17 cellular contexts compared by ENCODE assay signal in genomic region chr16:9112844-9113186, GRCh38. TPM values are rescaled to one million over a fixed set of nuclear protein-coding genes. Genes with fewer than 3 reads are reported as not detected.
DNase-seq lines count a peak whose midpoint lies in the region; ATAC-seq and TF ChIP-seq lines count a peak whose summit lies in the region.
"Had no signal": no experiment of that assay in that cellular context is flagged by ENCODE, and none has a peak within 500 bp of the region (broad histone marks: within the 10 kb centered on the region; RNA-seq: fewer than 3 reads in every experiment).

No MANE protein-coding gene starts in this region.

- H3K36me3 Mint-ChIP-seq in activated T-cell treated with anti-CD3 and anti-CD28 coated beads, Interleukin-2, amount 50 U/mL, for 24 hours (ENCODE audit: low read depth): peaks cover 99% of the 10 kb centered on the region
- H3K36me3 Mint-ChIP-seq in CD8-positive, alpha-beta T cell: peaks cover 86% of the 10 kb centered on the region
- peaks cover 100% of the 10 kb centered on the region for H3K36me3 Mint-ChIP-seq in activated T-helper 17 cell treated with anti-CD3 and anti-CD28 coated beads, Interleukin-2, amount 50 U/mL, for 72 hours (ENCODE audit: low read depth)

- H3K4me3 Mint-ChIP-seq in activated T-cell treated with anti-CD3 and anti-CD28 coated beads, Interleukin-2, amount 50 U/mL, for 24 hours: no peak overlapping the region
- no peak overlapping the region for H3K4me3 Mint-ChIP-seq in CD8-positive, alpha-beta T cell
- H3K4me3 Mint-ChIP-seq in activated T-helper 17 cell treated with anti-CD3 and anti-CD28 coated beads, Interleukin-2, amount 50 U/mL, for 72 hours: no peak overlapping the region

- H3K4me3 ChIP-seq in CD8-positive, alpha-beta T cell (ENCODE audit: low read depth, low read length): no peak overlapping the region
- H3K4me3 ChIP-seq in osteoblast (ENCODE audit: insufficient read depth, low read length): no peak overlapping the region
- H3K4me3 ChIP-seq: body of pancreas, pancreas, upper lobe of left lung had no signal

- no peak for TF ChIP-seq CTCF in CD8-positive, alpha-beta T cell (IDR thresholded peaks at IDR 0.05)
- no peak for TF ChIP-seq CTCF in osteoblast (IDR thresholded peaks at IDR 0.05; ENCODE audit: extremely low read depth, low read depth, low read length)

- peaks cover 72% of the 10 kb centered on the region for H3K4me1 ChIP-seq in CD8-positive, alpha-beta T cell (ENCODE audit: insufficient read depth, low read length)
- H3K4me1 ChIP-seq in osteoblast (ENCODE audit: insufficient read depth, low read length): peaks cover 45% of the 10 kb centered on the region

- POLR2A ChIA-PET in CD8-positive, alpha-beta T cell (lab: Charles Lee): interaction anchor here (0.6 to 1.6 kb wide), 2 partner anchors 10 to 63 kb away, joined by 5 read pairs; no protein-coding TSS in a partner anchor

- H4K20me1 ChIP-seq in osteoblast (ENCODE audit: insufficient read depth, low read length): peaks cover 97% of the 10 kb centered on the region

- intact Hi-C loops in CD8-positive, alpha-beta T cell (cut with DNase I, micrococcal nuclease): loop anchor here in 1 of 2 experiments (2.0 kb wide), 1 partner anchor 16 kb away; no protein-coding TSS in a partner anchor

- H3K27ac Mint-ChIP-seq in activated T-cell treated with anti-CD3 and anti-CD28 coated beads, Interleukin-2, amount 50 U/mL, for 24 hours: peak overlapping the region; percentile 86
- H3K27ac Mint-ChIP-seq in CD8-positive, alpha-beta T cell: peak overlapping the region; percentile 92
- peak overlapping the region; percentile 78 for H3K27ac Mint-ChIP-seq in activated T-helper 17 cell treated with anti-CD3 and anti-CD28 coated beads, Interleukin-2, amount 50 U/mL, for 72 hours

- H3K4me1 Mint-ChIP-seq in activated T-cell treated with anti-CD3 and anti-CD28 coated beads, Interleukin-2, amount 50 U/mL, for 24 hours (ENCODE audit: low read depth): peaks cover 96% of the 10 kb centered on the region
- H3K4me1 Mint-ChIP-seq in CD8-positive, alpha-beta T cell (ENCODE audit: low read depth): peaks cover 94% of the 10 kb centered on the region
- H3K4me1 Mint-ChIP-seq in activated T-helper 17 cell treated with anti-CD3 and anti-CD28 coated beads, Interleukin-2, amount 50 U/mL, for 72 hours: peaks cover 57% of the 10 kb centered on the region

- H2AFZ ChIP-seq in osteoblast (ENCODE audit: low read length): no peak overlapping the region

- CTCF ChIA-PET in CD8-positive, alpha-beta T cell (lab: Charles Lee): interaction anchor here (1.4 to 1.7 kb wide), 2 partner anchors 10 to 21 kb away, joined by 5 read pairs; no protein-coding TSS in a partner anchor

- DNase-seq in activated T-cell treated with anti-CD3 and anti-CD28 coated beads, Interleukin-2, amount 50 U/mL, for 24 hours: no peak
- DNase-seq in activated T-cell treated with anti-CD3 and anti-CD28 coated beads for 4 hours (no peak), osteoblast (ENCODE audit: insufficient read length, low spot score, missing footprints) (no peak), NCI-H1436 (lab: John Stamatoyannopoulos, UW) (no peak), nucleus accumbens (lab: John Stamatoyannopoulos, UW) (no peak)
- DNase-seq in CD8-positive, alpha-beta T cell: no peak
- DNase-seq: body of pancreas, head of caudate nucleus, Kasumi-1, kidney, NCI-H1417 treated with DMSO at 0.1 percent for 48 hours, NCI-H226, pancreas, T1000, upper lobe of left lung had no signal

- no peaks in the 10 kb centered on the region for H3K9me3 ChIP-seq in CD8-positive, alpha-beta T cell (ENCODE audit: low read length)
- no peaks in the 10 kb centered on the region for H3K9me3 ChIP-seq in osteoblast (ENCODE audit: low read depth, low read length)
- H3K9me3 ChIP-seq: body of pancreas, pancreas, upper lobe of left lung had no signal

- no peak overlapping the region for H3K4me2 ChIP-seq in osteoblast (ENCODE audit: insufficient read depth, low read length)

- H3K27me3 Mint-ChIP-seq in activated T-cell treated with anti-CD3 and anti-CD28 coated beads, Interleukin-2, amount 50 U/mL, for 24 hours: no peaks in the 10 kb centered on the region
- no peaks in the 10 kb centered on the region for H3K27me3 Mint-ChIP-seq in CD8-positive, alpha-beta T cell (ENCODE audit: low read depth)
- no peaks in the 10 kb centered on the region for H3K27me3 Mint-ChIP-seq in activated T-helper 17 cell treated with anti-CD3 and anti-CD28 coated beads, Interleukin-2, amount 50 U/mL, for 72 hours

- no peaks in the 10 kb centered on the region for H3K9me3 Mint-ChIP-seq in activated T-cell treated with anti-CD3 and anti-CD28 coated beads, Interleukin-2, amount 50 U/mL, for 24 hours
- H3K9me3 Mint-ChIP-seq in CD8-positive, alpha-beta T cell: no peaks in the 10 kb centered on the region
- no peaks in the 10 kb centered on the region for H3K9me3 Mint-ChIP-seq in activated T-helper 17 cell treated with anti-CD3 and anti-CD28 coated beads, Interleukin-2, amount 50 U/mL, for 72 hours

- peaks cover 99% of the 10 kb centered on the region for H3K79me2 ChIP-seq in osteoblast (ENCODE audit: insufficient read depth, low read length)

- H3K27me3 ChIP-seq in CD8-positive, alpha-beta T cell (ENCODE audit: insufficient read depth, low read length): no peaks in the 10 kb centered on the region
- H3K27me3 ChIP-seq in osteoblast (ENCODE audit: insufficient read depth, low read length): no peaks in the 10 kb centered on the region
- H3K27me3 ChIP-seq: body of pancreas, pancreas, upper lobe of left lung had no signal

- H3K27ac ChIP-seq in CD8-positive, alpha-beta T cell (ENCODE audit: low read depth, low read length): no peak overlapping the region
- peak overlapping the region; percentile 76 for H3K27ac ChIP-seq in osteoblast (ENCODE audit: low read depth, low read length)

- peaks cover 20% of the 10 kb centered on the region for H3K36me3 ChIP-seq in CD8-positive, alpha-beta T cell (ENCODE audit: insufficient read depth, low read length)
- H3K36me3 ChIP-seq in osteoblast (ENCODE audit: insufficient read depth, low read length): peaks cover 38% of the 10 kb centered on the region

- ATAC-seq in CD8-positive, alpha-beta T cell: no peak
- ATAC-seq in activated T-helper 17 cell treated with anti-CD3 and anti-CD28 coated beads, Interleukin-2, amount 50 U/mL, for 72 hours (replicated peaks): no peak
- ATAC-seq in HG02884 (IDR thresholded peaks at IDR 0.05; ENCODE audit: unreplicated experiment): no peak

RNA-seq across cellular contexts. Expression of gene HAPSTR1, which starts 21.4 kb away (rescaled TPM):
- 100 to 1,000 TPM; 189 to 191 TPM for total RNA-seq in CD8-positive, alpha-beta T cell
- 10 to 100 TPM; 46.1 to 58.1 TPM for total RNA-seq in activated T-helper 17 cell treated with anti-CD3 and anti-CD28 coated beads, Interleukin-2, amount 50 U/mL, for 72 hours
- total RNA-seq in osteoblast: 86.3 and 93.4 TPM in 2 replicates
